In genomic region chr1:151908228-151908691, GRCh38 we compare ENCODE assay signal across 9 cellular contexts. TPM values are rescaled to one million over a fixed set of nuclear protein-coding genes. Genes with fewer than 3 reads are reported as not detected.
DNase-seq lines count a peak whose midpoint lies in the region; ATAC-seq and TF ChIP-seq lines count a peak whose summit lies in the region.
"Had no signal": no experiment of that assay in that cellular context is flagged by ENCODE, and none has a peak within 500 bp of the region (broad histone marks: within the 10 kb centered on the region; RNA-seq: fewer than 3 reads in every experiment).

No MANE protein-coding gene starts in this region.

- WGBS in mesodermal cell (ENCODE audit: insufficient coverage in 2 of 2), 2 experiments = 81 to 91% methylated on average over 6 to 7 of the region's 10 CpGs

- peak overlapping the region; percentile 91 for H3K27ac Mint-ChIP-seq in activated naive CD8-positive, alpha-beta T cell treated with anti-CD3 and anti-CD28 coated beads for 36 hours

- peak overlapping the region; percentile 77 for H3K4me3 ChIP-seq in BJ (ENCODE audit: low read depth, low read length)
- H3K4me3 ChIP-seq in mesodermal cell (ENCODE audit: extremely low read depth, insufficient read depth, low read length, poor library complexity, severe bottlenecking) = peak overlapping the region; percentile 54

- DNase-seq in BJ (ENCODE audit: low read depth) (no peak), HT-29 (ENCODE audit: low spot score) (peak; percentile 40), NCI-H226 (no peak)
- DNase-seq in activated naive CD8-positive, alpha-beta T cell treated with anti-CD3 and anti-CD28 coated beads for 36 hours = peak; percentile 17
- no peak for DNase-seq in NK-92 treated with Interleukin-12 subunit alpha and Interleukin-12 subunit beta, amount 100 ng/mL, for 24 hours (lab: John Stamatoyannopoulos, UW)

- ATAC-seq in HG02884 (IDR thresholded peaks at IDR 0.05; ENCODE audit: unreplicated experiment) (no peak), HG03108 (IDR thresholded peaks at IDR 0.05; ENCODE audit: unreplicated experiment) (no peak)

- CTCF ChIA-PET in BJ (lab: Yijun Ruan, JAX) = interaction anchor here (0.9 to 2.2 kb wide), 8 partner anchors 11 to 93 kb away, joined by 3 to 13 read pairs (median 4); no protein-coding TSS in a partner anchor

- H3K4me1 ChIP-seq in mesodermal cell (ENCODE audit: control insufficient read depth, insufficient read depth, low read length, poor library complexity, severe bottlenecking) = no peaks in the 10 kb centered on the region

- no peaks in the 10 kb centered on the region for H3K27me3 ChIP-seq in BJ (ENCODE audit: control insufficient read depth, insufficient read depth, low read length)

- no peaks in the 10 kb centered on the region for H3K36me3 ChIP-seq in BJ (ENCODE audit: control insufficient read depth, insufficient read depth, low read length)
- H3K36me3 ChIP-seq in mesodermal cell (ENCODE audit: control insufficient read depth, insufficient read depth, low read length) = peaks cover 11% of the 10 kb centered on the region

- no peak overlapping the region for H3K27ac ChIP-seq in mesodermal cell (ENCODE audit: low read depth, low read length, severe bottlenecking)

- peak; percentile 21; the same call in 1 of the 2 replicates for TF ChIP-seq CTCF in BJ (IDR thresholded peaks at IDR 0.05; ENCODE audit: insufficient read depth, low read depth, low read length)

- peaks cover 20% of the 10 kb centered on the region for H3K9me3 ChIP-seq in mesodermal cell (ENCODE audit: control insufficient read depth, low read length)

- POLR2A ChIA-PET in BJ (lab: Charles Lee) = interaction anchor here (0.6 kb wide), 2 partner anchors 19 to 44 kb away, joined by 3 read pairs; no protein-coding TSS in a partner anchor

- H3K36me3 Mint-ChIP-seq in activated naive CD8-positive, alpha-beta T cell treated with anti-CD3 and anti-CD28 coated beads for 36 hours = peaks cover 50% of the 10 kb centered on the region

- peaks cover 46% of the 10 kb centered on the region for H3K4me1 Mint-ChIP-seq in activated naive CD8-positive, alpha-beta T cell treated with anti-CD3 and anti-CD28 coated beads for 36 hours

- peaks cover 21% of the 10 kb centered on the region for H3K9me3 Mint-ChIP-seq in activated naive CD8-positive, alpha-beta T cell treated with anti-CD3 and anti-CD28 coated beads for 36 hours

- peak overlapping the region; percentile 93 for H3K4me3 Mint-ChIP-seq in activated naive CD8-positive, alpha-beta T cell treated with anti-CD3 and anti-CD28 coated beads for 36 hours

- H3K27me3 Mint-ChIP-seq in activated naive CD8-positive, alpha-beta T cell treated with anti-CD3 and anti-CD28 coated beads for 36 hours = no peaks in the 10 kb centered on the region

RNA-seq across cellular contexts. Expression of gene THEM4, which starts 1.1 kb away (rescaled TPM):
- 11.7 and 17.2 TPM in 2 replicates for polyA plus RNA-seq in BJ (2011; rRNA removed)
- 3.5 and 4.2 TPM in 2 replicates for polyA minus RNA-seq in BJ (2011; rRNA and poly(A)+ RNA removed)
- 12.2 and 14.8 TPM in 2 replicates for total RNA-seq in HT-29 (2014; rRNA removed; shearing (Covaris generic))
- 10 to 100 TPM; 32.9 to 34.2 TPM for total RNA-seq in activated naive CD8-positive, alpha-beta T cell treated with anti-CD3 and anti-CD28 coated beads for 36 hours
- 9.8 TPM for polyA plus RNA-seq in mesodermal cell (2013, experiment 1 of 2)
- 11.7 TPM for polyA plus RNA-seq in mesodermal cell (2013, experiment 2 of 2)

RNA-seq across cellular contexts. Expression of gene THEM5, which starts 54.7 kb away (rescaled TPM):
- not detected in 2 replicates for polyA plus RNA-seq in BJ (2011; rRNA removed)
- polyA minus RNA-seq in BJ (2011; rRNA and poly(A)+ RNA removed) = not detected in 2 replicates
- not detected in 2 replicates for total RNA-seq in HT-29 (2014; rRNA removed; shearing (Covaris generic))
- not detected for total RNA-seq in activated naive CD8-positive, alpha-beta T cell treated with anti-CD3 and anti-CD28 coated beads for 36 hours
- polyA plus RNA-seq in mesodermal cell (2013, experiment 1 of 2) = not detected
- polyA plus RNA-seq in mesodermal cell (2013, experiment 2 of 2) = not detected
- total RNA-seq: urinary bladder had no signal
- polyA plus RNA-seq: urinary bladder had no signal

Comparison
In these comparisons a context has a peak if more than half of its experiments do, and no peak if none do; other contexts are left out.
1. DNase-seq: peak in HT-29 (single experiment) and activated naive CD8-positive, alpha-beta T cell treated with anti-CD3 and anti-CD28 coated beads for 36 hours (single experiment); none in BJ (single experiment), NCI-H226 (single experiment) and NK-92 treated with Interleukin-12 subunit alpha and Interleukin-12 subunit beta, amount 100 ng/mL, for 24 hours (single experiment).